Comparison of ENCODE assay signal across 7 cellular contexts in genomic region chr12:9634177-9634803, GRCh38. TPM values are rescaled to one million over a fixed set of nuclear protein-coding genes. Genes with fewer than 3 reads are reported as not detected.
DNase-seq lines count a peak whose midpoint lies in the region; FAIRE-seq and TF ChIP-seq lines count a peak whose summit lies in the region.

No MANE protein-coding gene starts in this region.

- no peaks in the 10 kb centered on the region for H3K9me3 ChIP-seq in adipocyte (ENCODE audit: control insufficient read depth, low read length)
- H3K9me3 ChIP-seq in keratinocyte (ENCODE audit: control insufficient read depth, low read depth, low read length) = no peaks in the 10 kb centered on the region

- no peaks in the 10 kb centered on the region for H3K79me2 ChIP-seq in keratinocyte (ENCODE audit: control insufficient read depth, insufficient read depth, low read length)

- no peak overlapping the region for H3K27ac ChIP-seq in keratinocyte (ENCODE audit: control insufficient read depth, insufficient read depth, low read length)

- no peak overlapping the region for H3K4me2 ChIP-seq in keratinocyte (ENCODE audit: control insufficient read depth, extremely low read depth, insufficient read depth, low read depth, low read length)

- H4K20me1 ChIP-seq in keratinocyte (ENCODE audit: control insufficient read depth, extremely low read depth, insufficient read depth, low read length) = no peaks in the 10 kb centered on the region

- H3K9ac ChIP-seq in adipocyte (ENCODE audit: low read length) (no peak overlapping the region), keratinocyte (ENCODE audit: control insufficient read depth, extremely low read depth, insufficient read depth, low read length) (no peak overlapping the region)

- H3K27me3 ChIP-seq in adipocyte (replicated peaks; ENCODE audit: control insufficient read depth, insufficient read depth, low read length) = no peaks in the 10 kb centered on the region
- H3K27me3 ChIP-seq in keratinocyte (ENCODE audit: control insufficient read depth, extremely low read depth, insufficient read depth, low read length) = no peaks in the 10 kb centered on the region

- no peaks in the 10 kb centered on the region for H3K9me1 ChIP-seq in keratinocyte (ENCODE audit: control insufficient read depth, extremely low read depth, insufficient read depth, low read length)

- no peaks in the 10 kb centered on the region for H3K4me1 ChIP-seq in adipocyte (ENCODE audit: control insufficient read depth, insufficient read depth, low read length)
- peaks cover 13% of the 10 kb centered on the region for H3K4me1 ChIP-seq in keratinocyte (ENCODE audit: control insufficient read depth, extremely low read depth, insufficient read depth, low read length)

- H2AFZ ChIP-seq in keratinocyte (ENCODE audit: control insufficient read depth, low read length) = no peak overlapping the region

- peak overlapping the region; percentile 63 for H3K27ac Mint-ChIP-seq in T-helper 1 cell treated with Interleukin-12 subunit alpha and Interleukin-12 subunit beta and Interleukin-4 antibody, amounts not matched to agents 30 μg/mL and 1 μg/mL, for 36 hours

- peaks cover 13% of the 10 kb centered on the region for H3K9me3 Mint-ChIP-seq in T-helper 1 cell treated with Interleukin-12 subunit alpha and Interleukin-12 subunit beta and Interleukin-4 antibody, amounts not matched to agents 30 μg/mL and 1 μg/mL, for 36 hours

- DNase-seq in GM10266 (ENCODE audit: extremely low spot score) (peak; percentile 47), HuH-7.5 (ENCODE audit: low spot score) (peak; percentile 18), adipocyte (ENCODE audit: low read depth) (peak; percentile 81), keratinocyte (ENCODE audit: low read depth, low spot score) (no peak), SKM-1 treated with dmso at 0.1 percent for 144 hours (lab: John Stamatoyannopoulos, UW; ENCODE audit: unreplicated experiment) (no peak)
- DNase-seq in stimulated activated CD4-positive, alpha-beta T cell treated with anti-CD3 and anti-CD28 coated beads, TNF-alpha, amount 100 ng/mL, for 4 hours (ENCODE audit: low read depth in 3 of 3) = peak; percentile 40 to 71 (median 53)

- peak; percentile 70 for TF ChIP-seq CTCF in GM10266 (IDR thresholded peaks at IDR 0.05; ENCODE audit: control insufficient read depth, insufficient read depth, low read depth, missing control alignments)
- peak in 2 of 3 experiments; percentile 58 to 62 for TF ChIP-seq CTCF in keratinocyte (optimal IDR thresholded peaks at IDR 0.05 in 1 of 3, IDR thresholded peaks at IDR 0.05 in 1 of 3, conservative IDR thresholded peaks at IDR 0.05 in 1 of 3; ENCODE audit: extremely low read depth in 1 of 3, insufficient read depth in 2 of 3, low read length in 3 of 3)

- peaks cover 62% of the 10 kb centered on the region for H3K4me1 Mint-ChIP-seq in T-helper 1 cell treated with Interleukin-12 subunit alpha and Interleukin-12 subunit beta and Interleukin-4 antibody, amounts not matched to agents 30 μg/mL and 1 μg/mL, for 36 hours (ENCODE audit: low read depth)

- peak; percentile 86 for FAIRE-seq in keratinocyte (lab: Jason Lieb, UNC)

- H3K4me3 Mint-ChIP-seq in T-helper 1 cell treated with Interleukin-12 subunit alpha and Interleukin-12 subunit beta and Interleukin-4 antibody, amounts not matched to agents 30 μg/mL and 1 μg/mL, for 36 hours = peak overlapping the region; percentile 47

- dilution Hi-C loops in keratinocyte (cut with MboI; ENCODE audit: extremely low pct_ligation_motif_present, low sequenced_read_pairs) = no loop called here

- peaks cover 29% of the 10 kb centered on the region for H3K36me3 Mint-ChIP-seq in T-helper 1 cell treated with Interleukin-12 subunit alpha and Interleukin-12 subunit beta and Interleukin-4 antibody, amounts not matched to agents 30 μg/mL and 1 μg/mL, for 36 hours (ENCODE audit: low read depth)

- H3K36me3 ChIP-seq in adipocyte (ENCODE audit: control insufficient read depth, insufficient read depth, low read length, severe bottlenecking) (no peaks in the 10 kb centered on the region), keratinocyte (ENCODE audit: control insufficient read depth in 2 of 2, extremely low read depth in 1 of 2, insufficient read depth in 2 of 2, low read length in 2 of 2) (no peaks in the 10 kb centered on the region)

- peaks cover 4% of the 10 kb centered on the region for H3K27me3 Mint-ChIP-seq in T-helper 1 cell treated with Interleukin-12 subunit alpha and Interleukin-12 subunit beta and Interleukin-4 antibody, amounts not matched to agents 30 μg/mL and 1 μg/mL, for 36 hours (ENCODE audit: low read depth)

- H3K4me3 ChIP-seq in adipocyte (ENCODE audit: low read length) (no peak overlapping the region), keratinocyte (ENCODE audit: control insufficient read depth in 2 of 3, extremely low read depth in 1 of 3, insufficient read depth in 2 of 3, low read depth in 1 of 3, low read length in 3 of 3) (no peak overlapping the region)

RNA-seq across cellular contexts. Expression of gene KLRB1, which starts 26.6 kb away (rescaled TPM):
- polyA plus RNA-seq in keratinocyte = not detected in 3 replicates
- not detected for polyA plus RNA-seq in keratinocyte (2011; ENCODE audit: low read depth)
- not detected in 2 replicates for polyA plus RNA-seq in keratinocyte (2011; cell fraction: cytosol; rRNA removed)
- not detected in 2 replicates for polyA plus RNA-seq in keratinocyte (2011; cell fraction: nucleus; rRNA removed)
- polyA plus RNA-seq in keratinocyte (2012; ENCODE audit: low replicate concordance) = not detected in 2 replicates
- polyA minus RNA-seq in keratinocyte = not detected in 3 replicates
- polyA minus RNA-seq in keratinocyte (2011; cell fraction: cytosol; rRNA and poly(A)+ RNA removed) = not detected
- not detected in 2 replicates for polyA minus RNA-seq in keratinocyte (2011; cell fraction: nucleus; rRNA and poly(A)+ RNA removed)

RNA-seq across cellular contexts. Expression of gene CLEC2D, which starts 35.2 kb away (rescaled TPM):
- polyA plus RNA-seq in keratinocyte = 0.65 to 2.3 TPM (median 1.6 TPM) in 3 replicates
- 2.8 TPM for polyA plus RNA-seq in keratinocyte (2011; ENCODE audit: low read depth)
- 0.43 and 0.73 TPM in 2 replicates for polyA plus RNA-seq in keratinocyte (2011; cell fraction: cytosol; rRNA removed)
- polyA plus RNA-seq in keratinocyte (2011; cell fraction: nucleus; rRNA removed) = 6.2 and 8.4 TPM in 2 replicates
- 0.24 and 0.76 TPM in 2 replicates for polyA plus RNA-seq in keratinocyte (2012; ENCODE audit: low replicate concordance)
- polyA minus RNA-seq in keratinocyte = 0.40 to 1.3 TPM in 2 of 3 replicates, not detected in the other
- not detected for polyA minus RNA-seq in keratinocyte (2011; cell fraction: cytosol; rRNA and poly(A)+ RNA removed)
- 1.9 and 5.6 TPM in 2 replicates for polyA minus RNA-seq in keratinocyte (2011; cell fraction: nucleus; rRNA and poly(A)+ RNA removed)

Comparison
In these comparisons a context has a peak if more than half of its experiments do, and no peak if none do; other contexts are left out.
1. DNase-seq: peak in GM10266 (single experiment), HuH-7.5 (single experiment), adipocyte (single experiment) and stimulated activated CD4-positive, alpha-beta T cell treated with anti-CD3 and anti-CD28 coated beads, TNF-alpha, amount 100 ng/mL, for 4 hours (3 of 3); none in keratinocyte (single experiment) and SKM-1 treated with dmso at 0.1 percent for 144 hours (single experiment).